ENCODE assay signal across 27 cellular contexts in the genomic region with DNA sequence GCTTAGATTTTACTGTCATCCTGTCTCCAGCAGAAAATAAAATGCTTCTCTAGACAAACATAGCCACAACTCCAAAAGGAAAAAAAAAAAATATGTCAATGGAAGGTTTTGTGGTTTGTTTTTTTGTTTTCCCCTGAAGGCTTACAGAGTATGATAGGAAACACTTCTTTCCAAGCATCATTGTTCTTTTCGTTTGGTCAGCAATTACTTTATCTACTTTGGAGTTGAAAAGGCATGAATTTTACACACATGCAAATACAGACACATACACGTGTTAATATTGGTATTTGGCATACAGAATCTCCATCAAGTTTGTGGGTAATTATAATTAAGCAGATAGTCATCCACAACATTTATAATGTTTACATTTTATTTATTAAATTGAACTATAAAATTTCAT.
DNase-seq lines count a peak whose midpoint lies in the region; ATAC-seq, FAIRE-seq and TF ChIP-seq lines count a peak whose summit lies in the region.
"Had no signal": no experiment of that assay in that cellular context is flagged by ENCODE, and none has a peak within 500 bp of the region (broad histone marks: within the 10 kb centered on the region; RNA-seq: fewer than 3 reads in every experiment).

No MANE protein-coding gene starts in this region.

- in situ Hi-C loops in HepG2 (cut with HindIII; ENCODE audit: extremely low pct_ligation_motif_present, low pct_unique_long_range_greater_than_20kb) = no loop called here
- in situ Hi-C loops in SK-MEL-5 (cut with HindIII; ENCODE audit: low pct_unique_long_range_greater_than_20kb, low sequenced_read_pairs) = no loop called here

- CTCF ChIA-PET in HepG2 (lab: Yijun Ruan, JAX; ENCODE audit: low intra/inter-chr PET ratio, low total read pairs) = no interaction called here

- BruUV-seq in HepG2 (replicated peaks; lab: Mats Ljungman, UMichigan) = no TSS peak

- H3K27me3 ChIP-seq in HepG2 (ENCODE audit: control insufficient read depth in 1 of 2, insufficient read depth in 2 of 2, low read length in 2 of 2) (no peaks in the 10 kb centered on the region), right lobe of liver (no peaks in the 10 kb centered on the region), sigmoid colon (no peaks in the 10 kb centered on the region)
- H3K27me3 ChIP-seq: BE2C, BLaER1 had no signal

- no peak for FAIRE-seq in HepG2 (lab: Jason Lieb, UNC)
- FAIRE-seq in endometrium (lab: Jason Lieb, UNC) = peak; percentile 90
- FAIRE-seq: GM12878, GM12892, GM18507 had no signal

- H3K36me3 ChIP-seq in HepG2 (replicated peaks in 1 of 2; ENCODE audit: control insufficient read depth in 1 of 2, insufficient read depth in 2 of 2, low read length in 2 of 2) (no peaks in the 10 kb centered on the region), right lobe of liver (no peaks in the 10 kb centered on the region), sigmoid colon (no peaks in the 10 kb centered on the region)
- H3K36me3 ChIP-seq: BE2C, BLaER1 had no signal

- POLR2A ChIA-PET in HepG2 (lab: Yijun Ruan, JAX) = no interaction called here

- TF ChIP-seq POLR2A in HepG2 (IDR thresholded peaks at IDR 0.05; ENCODE audit: insufficient read depth in 1 of 2, low read depth in 2 of 2, low read length in 2 of 2) (no peak), right lobe of liver (IDR thresholded peaks at IDR 0.05) (no peak), sigmoid colon (IDR thresholded peaks at IDR 0.05) (no peak)

- ATAC-seq in HepG2 = no peak
- no peak for ATAC-seq in right lobe of liver
- ATAC-seq: GM12878 had no signal

- no peak for TF ChIP-seq CTCF in HepG2 (CRISPR knock-in tag; IDR thresholded peaks at IDR 0.05)
- TF ChIP-seq CTCF in right lobe of liver (IDR thresholded peaks at IDR 0.05) = no peak
- no peak for TF ChIP-seq CTCF in sigmoid colon (IDR thresholded peaks at IDR 0.05)

- H3K9ac ChIP-seq in HepG2 (ENCODE audit: insufficient read depth, low read depth, low read length) = no peak overlapping the region
- H3K9ac ChIP-seq: BLaER1 had no signal

- H2AFZ ChIP-seq in HepG2 (ENCODE audit: low read length) = no peak overlapping the region

- DNase-seq in HepG2 (ENCODE audit: low spot score) (no peak), right lobe of liver (no peak), NCI-H69 (lab: John Stamatoyannopoulos, UW) (peak; percentile 37), SK-MEL-5 (ENCODE audit: low read depth, low spot score) (peak; percentile 32), occipital lobe (lab: John Stamatoyannopoulos, UW) (no peak), sigmoid colon (no peak), T-helper 9 cell (no peak)
- DNase-seq: ACHN; BE2C; C1 segment of cervical spinal cord; CD4-positive, alpha-beta memory T cell; CD4-positive, CD25-positive, alpha-beta regulatory T cell; CD8-positive, alpha-beta memory T cell; COR-L47; DMS 273 treated with DMSO at 0.1 percent for 48 hours; DMS153; DMS53; DMS79; DND-41; EL; GDM1 had no signal

- no peak for TF ChIP-seq RAD21 in HepG2 (CRISPR knock-in tag; IDR thresholded peaks at IDR 0.05)

- H3K4me3 ChIP-seq in HepG2 (replicated peaks in 1 of 3; ENCODE audit: insufficient read depth in 1 of 3, low read depth in 2 of 3, low read length in 3 of 3) (no peak overlapping the region), right lobe of liver (no peak overlapping the region), sigmoid colon (no peak overlapping the region)
- H3K4me3 ChIP-seq: BLaER1, GM12878 had no signal

- H3K4me1 ChIP-seq in HepG2 (ENCODE audit: insufficient read depth, low read length) (no peaks in the 10 kb centered on the region), right lobe of liver (no peaks in the 10 kb centered on the region), sigmoid colon (no peaks in the 10 kb centered on the region)
- H3K4me1 ChIP-seq: BE2C, BLaER1 had no signal

- H3K27ac ChIP-seq in HepG2 (ENCODE audit: extremely low read length, insufficient read depth, low read length) = no peak overlapping the region
- no peak overlapping the region for H3K27ac ChIP-seq in right lobe of liver
- H3K27ac ChIP-seq in sigmoid colon = no peak overlapping the region
- H3K27ac ChIP-seq: 22Rv1, BLaER1 had no signal

- H3K79me2 ChIP-seq in HepG2 (ENCODE audit: insufficient read depth, low read length) = no peaks in the 10 kb centered on the region

- intact Hi-C loops in HepG2 (cut with micrococcal nuclease; ENCODE audit: unreplicated experiment) (no loop called here), right lobe of liver (cut with DNase I) (no loop called here), sigmoid colon (cut with DNase I) (no loop called here)

- TF ChIP-seq EP300 in HepG2 (IDR thresholded peaks at IDR 0.05; ENCODE audit: low read depth in 2 of 2, low read length in 2 of 2) (no peak), HepG2 (CRISPR knock-in tag; IDR thresholded peaks at IDR 0.05; ENCODE audit: borderline replicate concordance) (no peak), sigmoid colon (IDR thresholded peaks at IDR 0.05) (no peak)

- H3K9me3 ChIP-seq in HepG2 (ENCODE audit: low read length) (no peaks in the 10 kb centered on the region), right lobe of liver (no peaks in the 10 kb centered on the region), sigmoid colon (peaks cover 0 to 5% (median 1%) of the 10 kb centered on the region in 4 donors)
- H3K9me3 ChIP-seq: BE2C had no signal

- WGBS in HepG2 (ENCODE audit: low lambda C conversion rate) = 0% methylated on average over 2 of the region's 2 CpGs
- WGBS in right lobe of liver (ENCODE audit: insufficient coverage, low coverage, low lambda C conversion rate, missing lambda C conversion rate) = 20% methylated on average over 2 of the region's 2 CpGs
- WGBS in sigmoid colon, 2 donors = 47 to 56% methylated on average over 2 of the region's 2 CpGs

- H4K20me1 ChIP-seq in HepG2 (ENCODE audit: insufficient read depth, low read length) = no peaks in the 10 kb centered on the region
- H4K20me1 ChIP-seq: BLaER1 had no signal

- no peak overlapping the region for H3K4me2 ChIP-seq in HepG2 (ENCODE audit: low read depth, low read length)
- H3K4me2 ChIP-seq: BLaER1 had no signal

TF ChIP-seq in HepG2, 621 proteins besides CTCF, POLR2A, EP300 and RAD21:
- peak; percentile 68 for TF ChIP-seq MNT (IDR thresholded peaks at IDR 0.05)
- TF ChIP-seq MAFK (conservative IDR thresholded peaks at IDR 0.05 in 1 of 2, IDR thresholded peaks at IDR 0.05 in 1 of 2; ENCODE audit: low read length in 2 of 2) = peak; percentile 55 to 61; a peak in 3 of 4 replicates
- no peak for TF ChIP-seq ZNF768 (CRISPR knock-in tag; IDR thresholded peaks at IDR 0.05)
- 0 out of 2 replicates have a peak, but pooled peaks have one; percentile 37 for TF ChIP-seq MAFF (IDR thresholded peaks at IDR 0.05; ENCODE audit: low read depth, low read length)
- no peak for TF ChIP-seq ESRRA (CRISPR knock-in tag; IDR thresholded peaks at IDR 0.05; ENCODE audit: low read depth)
- no peak for TF ChIP-seq ARID4A (CRISPR knock-in tag; IDR thresholded peaks at IDR 0.05; ENCODE audit: borderline replicate concordance)
TF ChIP-seq in HepG2: peak in this region for 3.

Comparison
In these comparisons a context has a peak if more than half of its experiments do, and no peak if none do; other contexts are left out.
1. DNase-seq: peak in NCI-H69 (single experiment) and SK-MEL-5 (single experiment); none in HepG2 (single experiment), right lobe of liver (0 of 3), occipital lobe (single experiment), sigmoid colon (single experiment) and T-helper 9 cell (single experiment).